30 cellular contexts compared by ENCODE assay signal in the genomic region with DNA sequence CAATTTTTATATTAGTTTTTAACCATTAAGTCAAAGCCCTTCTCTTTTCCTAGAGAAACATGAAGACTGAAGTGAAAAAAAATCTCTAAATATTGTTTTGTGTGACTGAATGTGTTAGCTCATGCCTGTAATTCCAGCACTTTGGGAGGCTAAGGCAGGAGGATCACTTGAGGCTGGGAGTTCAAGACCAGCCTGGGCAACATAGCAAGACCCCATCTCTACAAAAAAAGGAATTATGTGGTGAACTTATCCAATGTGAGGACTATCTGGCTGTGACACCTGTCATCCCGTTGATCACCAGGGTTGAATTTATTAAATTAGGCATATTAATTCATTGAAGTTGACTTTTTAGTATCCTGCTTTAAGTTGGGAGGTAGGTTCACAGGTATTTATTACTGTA. TPM values are rescaled to one million over a fixed set of nuclear protein-coding genes. Genes with fewer than 3 reads are reported as not detected.
"Had no signal": no experiment of that assay in that cellular context is flagged by ENCODE, and none has a peak within 500 bp of the region (broad histone marks: within the 10 kb centered on the region; RNA-seq: fewer than 3 reads in every experiment).

No MANE protein-coding gene starts in this region.

- H3K27me3 ChIP-seq: ascending aorta, cardiac muscle cell, MG63 had no signal

- H3K27me3 Mint-ChIP-seq: activated CD4-positive, alpha-beta T cell treated with anti-CD3 and anti-CD28 coated beads, Interleukin-2, amount 10 ng/mL, durations not matched to agents 24 days and 14 days; activated CD8-positive, alpha-beta T cell treated with anti-CD3 and anti-CD28 coated beads for 36 hours; activated naive CD4-positive, alpha-beta T cell treated with anti-CD3 and anti-CD28 coated beads, Interleukin-2, amount 50 U/mL, for 24 hours; activated naive CD8-positive, alpha-beta T cell treated with anti-CD3 and anti-CD28 coated beads, Interleukin-2, amount 10 ng/mL, durations not matched to agents 7 days and 5 days had no signal

- H3K27ac Mint-ChIP-seq: activated CD8-positive, alpha-beta T cell treated with anti-CD3 and anti-CD28 coated beads for 36 hours; activated naive CD4-positive, alpha-beta T cell treated with anti-CD3 and anti-CD28 coated beads, Interleukin-2, amount 50 U/mL, for 24 hours; activated naive CD8-positive, alpha-beta T cell treated with anti-CD3 and anti-CD28 coated beads, Interleukin-2, amount 10 ng/mL, durations not matched to agents 7 days and 5 days; activated T-helper 2 cell treated with anti-CD3 and anti-CD28 coated beads, Interferon-gamma antibody, Interleukin-2, Interleukin-4, amounts not matched to agents 10 μg/mL and 5 μg/mL and 100 μg/mL, durations not matched to agents 14 hours and 24 hours and 36 hours had no signal

- H3K4me3 Mint-ChIP-seq: activated CD4-positive, alpha-beta T cell treated with anti-CD3 and anti-CD28 coated beads, Interleukin-2, amount 10 ng/mL, durations not matched to agents 24 days and 14 days; activated CD8-positive, alpha-beta T cell treated with anti-CD3 and anti-CD28 coated beads for 36 hours; activated naive CD4-positive, alpha-beta T cell treated with anti-CD3 and anti-CD28 coated beads, Interleukin-2, amount 50 U/mL, for 24 hours; activated naive CD8-positive, alpha-beta T cell treated with anti-CD3 and anti-CD28 coated beads, Interleukin-2, amount 10 ng/mL, durations not matched to agents 7 days and 5 days had no signal

- DNase-seq: activated CD4-positive, alpha-beta T cell treated with anti-CD3 and anti-CD28 coated beads, Interleukin-2, amount 10 ng/mL, durations not matched to agents 24 days and 14 days; activated CD4-positive, alpha-beta T cell treated with anti-CD3 and anti-CD28 coated beads, Interleukin-2, amount 50 U/mL, for 4 hours; activated CD8-positive, alpha-beta T cell treated with anti-CD3 and anti-CD28 coated beads for 36 hours; activated gamma-delta T cell; activated naive CD4-positive, alpha-beta T cell treated with Interleukin-2 at 50 U/mL for 16 hours; activated naive CD8-positive, alpha-beta T cell treated with anti-CD3 and anti-CD28 coated beads, Interleukin-2, amount 10 ng/mL, durations not matched to agents 7 days and 5 days; activated T-cell treated with anti-CD3 and anti-CD28 coated beads, Interleukin-2, amount 50 U/mL, for 1 hour; amygdala; Karpas-422; MG63; NCI-H1048; NCI-H1436 treated with DMSO at 0.1 percent for 48 hours; NCI-H1694 treated with DMSO at 0.1 percent for 48 hours; NCI-H2029; NCI-H345; NCI-H524 treated with DMSO at 0.1 percent for 48 hours; NK-92 treated with Interleukin-12 subunit alpha and Interleukin-12 subunit beta, amount 100 ng/mL, for 24 hours; PC-3; SIG-M5; SW 1271; T-helper 1 cell; T-helper 2 cell; T1000; WERI-Rb-1 had no signal

- H3K4me1 ChIP-seq: ascending aorta had no signal

- H3K27ac ChIP-seq: ascending aorta, cardiac muscle cell, RWPE1, WERI-Rb-1 had no signal

- H3K4me3 ChIP-seq: ascending aorta, cardiac muscle cell, MG63 had no signal

- H3K9me3 Mint-ChIP-seq: activated CD4-positive, alpha-beta T cell treated with anti-CD3 and anti-CD28 coated beads, Interleukin-2, amount 10 ng/mL, durations not matched to agents 24 days and 14 days; activated CD8-positive, alpha-beta T cell treated with anti-CD3 and anti-CD28 coated beads for 36 hours; activated naive CD4-positive, alpha-beta T cell treated with anti-CD3 and anti-CD28 coated beads, Interleukin-2, amount 50 U/mL, for 24 hours; activated naive CD8-positive, alpha-beta T cell treated with anti-CD3 and anti-CD28 coated beads, Interleukin-2, amount 10 ng/mL, durations not matched to agents 7 days and 5 days; activated T-helper 2 cell treated with anti-CD3 and anti-CD28 coated beads, Interferon-gamma antibody, Interleukin-2, Interleukin-4, amounts not matched to agents 10 μg/mL and 5 μg/mL and 100 μg/mL, durations not matched to agents 14 hours and 24 hours and 36 hours had no signal

- H3K9me3 ChIP-seq: ascending aorta, MG63 had no signal

- ATAC-seq: activated CD8-positive, alpha-beta T cell treated with anti-CD3 and anti-CD28 coated beads for 36 hours; PC-3; Right ventricle myocardium inferior had no signal

RNA-seq across cellular contexts. Expression of a gene that starts 37.1 kb away (rescaled TPM):
- total RNA-seq: ascending aorta had no signal
